In genomic region chr1:59186656-59187055, GRCh38 we compare ENCODE assay signal across 16 cellular contexts.
DNase-seq lines count a peak whose midpoint lies in the region; ATAC-seq, FAIRE-seq and TF ChIP-seq lines count a peak whose summit lies in the region.
"Had no signal": no experiment of that assay in that cellular context is flagged by ENCODE, and none has a peak within 500 bp of the region (broad histone marks: within the 10 kb centered on the region; RNA-seq: fewer than 3 reads in every experiment).

No MANE protein-coding gene starts in this region.

- H3K4me1 ChIP-seq in astrocyte (ENCODE audit: insufficient read depth, low read length) (no peaks in the 10 kb centered on the region), heart right ventricle (peaks cover 0 to 5% (median 0%) of the 10 kb centered on the region in 9 donors), gastrocnemius medialis (peaks cover 0 to 9% of the 10 kb centered on the region in 2 donors), lower lobe of right lung (no peaks in the 10 kb centered on the region)

- no peak for FAIRE-seq in astrocyte (lab: Jason Lieb, UNC)
- FAIRE-seq: kidney had no signal

- ATAC-seq in heart right ventricle = peak in 5 of 8 donors; percentile 63 to 85 (median 75)
- ATAC-seq in gastrocnemius medialis = peak in 1 of 2 donors; percentile 45
- no peak for ATAC-seq in lower lobe of right lung
- ATAC-seq: WTC11 had no signal

- peaks cover 7% of the 10 kb centered on the region for H3K4me1 Mint-ChIP-seq in astrocyte (ENCODE audit: low read depth, unreplicated experiment)
- H3K4me1 Mint-ChIP-seq: activated naive CD8-positive, alpha-beta T cell treated with anti-CD3 and anti-CD28 coated beads for 36 hours had no signal

- no peaks in the 10 kb centered on the region for H3K27me3 Mint-ChIP-seq in astrocyte (ENCODE audit: low read depth, unreplicated experiment)
- H3K27me3 Mint-ChIP-seq: activated naive CD8-positive, alpha-beta T cell treated with anti-CD3 and anti-CD28 coated beads for 36 hours had no signal

- no peak overlapping the region for H3K4me3 ChIP-seq in astrocyte (ENCODE audit: insufficient read depth, low read depth, low read length)
- no peak overlapping the region for H3K4me3 ChIP-seq in heart right ventricle
- no peak overlapping the region for H3K4me3 ChIP-seq in gastrocnemius medialis
- no peak overlapping the region for H3K4me3 ChIP-seq in lower lobe of right lung
- H3K4me3 ChIP-seq: coronary artery had no signal

- H3K4me3 Mint-ChIP-seq in astrocyte (ENCODE audit: unreplicated experiment) = no peak overlapping the region
- H3K4me3 Mint-ChIP-seq: activated naive CD8-positive, alpha-beta T cell treated with anti-CD3 and anti-CD28 coated beads for 36 hours; H9; WTC11 had no signal

- WGBS in heart right ventricle, 2 donors = 50 to 64% methylated on average over 3 of the region's 3 CpGs

- no peaks in the 10 kb centered on the region for H3K79me2 ChIP-seq in astrocyte (ENCODE audit: insufficient read depth, low read length)

- H3K27ac Mint-ChIP-seq in astrocyte (ENCODE audit: unreplicated experiment) = no peak overlapping the region
- H3K27ac Mint-ChIP-seq: activated naive CD8-positive, alpha-beta T cell treated with anti-CD3 and anti-CD28 coated beads for 36 hours; H9; WTC11 had no signal

- H3K36me3 Mint-ChIP-seq in astrocyte (ENCODE audit: low read depth, unreplicated experiment) = no peaks in the 10 kb centered on the region
- H3K36me3 Mint-ChIP-seq: activated naive CD8-positive, alpha-beta T cell treated with anti-CD3 and anti-CD28 coated beads for 36 hours had no signal

- no peak for TF ChIP-seq POLR2A in gastrocnemius medialis (IDR thresholded peaks at IDR 0.05)

- DNase-seq in GM03348 (ENCODE audit: low spot score) = peak; percentile 66
- peak; percentile 32 for DNase-seq in astrocyte (ENCODE audit: low read depth)
- DNase-seq in heart right ventricle = no peak
- DNase-seq in gastrocnemius medialis = peak; percentile 19 to 47
- no peak for DNase-seq in T-helper 9 cell
- no peak for DNase-seq in activated effector memory CD4-positive, alpha-beta T cell treated with anti-CD3 and anti-CD28 coated beads, Interleukin-2, amount 50 U/mL, for 16 hours
- no peak for DNase-seq in effector CD4-positive, alpha-beta T cell
- DNase-seq in lower lobe of right lung = no peak
- DNase-seq: activated naive CD8-positive, alpha-beta T cell treated with anti-CD3 and anti-CD28 coated beads for 36 hours; foreskin melanocyte; H9; kidney; NCI-H2107; stimulated activated naive CD4-positive, alpha-beta T cell had no signal

- peaks cover 4% of the 10 kb centered on the region for H3K9me3 Mint-ChIP-seq in astrocyte (ENCODE audit: unreplicated experiment)
- H3K9me3 Mint-ChIP-seq: activated naive CD8-positive, alpha-beta T cell treated with anti-CD3 and anti-CD28 coated beads for 36 hours had no signal

- H3K9me3 ChIP-seq in astrocyte (ENCODE audit: insufficient read depth, low read depth, low read length) (no peaks in the 10 kb centered on the region), heart right ventricle (no peaks in the 10 kb centered on the region), gastrocnemius medialis (no peaks in the 10 kb centered on the region), lower lobe of right lung (no peaks in the 10 kb centered on the region)

- H3K36me3 ChIP-seq in astrocyte (ENCODE audit: insufficient read depth, low read length) (no peaks in the 10 kb centered on the region), heart right ventricle (no peaks in the 10 kb centered on the region), gastrocnemius medialis (no peaks in the 10 kb centered on the region), lower lobe of right lung (no peaks in the 10 kb centered on the region)

- H3K27ac ChIP-seq in astrocyte (ENCODE audit: low read depth, low read length) (no peak overlapping the region), heart right ventricle (no peak overlapping the region), gastrocnemius medialis (peak overlapping the region in 1 of 4 donors; percentile 22), lower lobe of right lung (no peak overlapping the region)

- H4K20me1 ChIP-seq in astrocyte (ENCODE audit: insufficient read depth, low read length) = no peaks in the 10 kb centered on the region

- no peaks in the 10 kb centered on the region for H3K27me3 ChIP-seq in astrocyte (ENCODE audit: insufficient read depth, low read length)
- H3K27me3 ChIP-seq in heart right ventricle = no peaks in the 10 kb centered on the region
- H3K27me3 ChIP-seq in gastrocnemius medialis = no peaks in the 10 kb centered on the region
- H3K27me3 ChIP-seq in lower lobe of right lung (ENCODE audit: low read depth) = no peaks in the 10 kb centered on the region

- TF ChIP-seq CTCF in astrocyte (IDR thresholded peaks at IDR 0.05; ENCODE audit: insufficient read depth, low read depth, low read length) (no peak), heart right ventricle (IDR thresholded peaks at IDR 0.05) (peak in 1 of 9 donors; percentile 14), gastrocnemius medialis (IDR thresholded peaks at IDR 0.05 in 4 of 5, conservative IDR thresholded peaks at IDR 0.05 in 1 of 5) (no peak), lower lobe of right lung (IDR thresholded peaks at IDR 0.05) (no peak)

- no peak overlapping the region for H3K9ac ChIP-seq in astrocyte (ENCODE audit: low read length)

- in situ Hi-C loops in gastrocnemius medialis (cut with MboI; ENCODE audit: low sequenced_read_pairs in 4 of 4) = no loop called here

- no peak overlapping the region for H3K4me2 ChIP-seq in astrocyte (ENCODE audit: low read length)

- no peak overlapping the region for H2AFZ ChIP-seq in astrocyte (ENCODE audit: low read depth, low read length)

- intact Hi-C loops in heart right ventricle (cut with DNase I) (loop anchor here in 1 of 10 donors (10.0 kb wide), 1 partner anchor 88 kb away; no protein-coding TSS in a partner anchor), gastrocnemius medialis (cut with DNase I; ENCODE audit: low total_unique reads) (no loop called here), lower lobe of right lung (cut with DNase I) (no loop called here)

Comparison
In these comparisons a context has a peak if more than half of its experiments do, and no peak if none do; other contexts are left out.
1. DNase-seq: peak in GM03348 (single experiment), astrocyte (single experiment) and gastrocnemius medialis (2 of 2); none in heart right ventricle (0 of 2), T-helper 9 cell (single experiment), activated effector memory CD4-positive, alpha-beta T cell treated with anti-CD3 and anti-CD28 coated beads, Interleukin-2, amount 50 U/mL, for 16 hours (single experiment), effector CD4-positive, alpha-beta T cell (single experiment) and lower lobe of right lung (single experiment).
2. ATAC-seq: peak in heart right ventricle (5 of 8); none in lower lobe of right lung (0 of 2).